Comparison of ENCODE assay signal across 1 cellular context in genomic region chr3:195271116-195271858, GRCh38.
TF ChIP-seq lines count a peak whose summit lies in the region.

TSS of gene XXYLT1 (minus strand) at chr3:195271159. CDS start at chr3:195271058, 101 bp downstream.

TF ChIP-seq in H1, 55 proteins besides CTCF, POLR2A, EP300 and RAD21:
- TF ChIP-seq JUND (IDR thresholded peaks at IDR 0.05; ENCODE audit: low read length) (no peak), POLR2AphosphoS5 (IDR thresholded peaks at IDR 0.05; ENCODE audit: low read depth, low read length) (peak; percentile 44; the same call in 1 of the 2 replicates), YY1 (IDR thresholded peaks at IDR 0.05; ENCODE audit: low read depth, low read length) (peak; percentile 96), CREB1 (IDR thresholded peaks at IDR 0.05) (0 out of 2 replicates have a peak, but pooled peaks have one; percentile 21), ATF2 (IDR thresholded peaks at IDR 0.05; ENCODE audit: low read length) (peak; percentile 53; the same call in 1 of the 2 replicates), KDM5A (IDR thresholded peaks at IDR 0.05; ENCODE audit: low read length) (no peak; the same call in 1 of the 2 replicates), E2F6 (IDR thresholded peaks at IDR 0.05) (peak; percentile 47; the same call in 1 of the 2 replicates), CTBP2 (IDR thresholded peaks at IDR 0.05; ENCODE audit: borderline replicate concordance, insufficient read depth, insufficient read length, low read length) (no peak), SP1 (IDR thresholded peaks at IDR 0.05; ENCODE audit: low read depth, low read length) (peak; percentile 75), USF2 (IDR thresholded peaks at IDR 0.05; ENCODE audit: low read length) (peak; percentile 63), GABPA (IDR thresholded peaks at IDR 0.05; ENCODE audit: borderline replicate concordance, insufficient read depth, low read length) (no peak), ATF3 (IDR thresholded peaks at IDR 0.05; ENCODE audit: insufficient read depth, low read depth, low read length) (0 out of 2 replicates have a peak, but pooled peaks have one; percentile 22), TAF1 (IDR thresholded peaks at IDR 0.05; ENCODE audit: low read depth, low read length) (peak; percentile 59), PHF8 (conservative IDR thresholded peaks at IDR 0.05; ENCODE audit: low read depth, low read length) (peak; percentile 80), EZH2 (IDR thresholded peaks at IDR 0.05; ENCODE audit: low read depth, low read length, severe bottlenecking) (no peak), RXRA (IDR thresholded peaks at IDR 0.05; ENCODE audit: insufficient read depth, low read depth, low read length) (no peak), MAFK (IDR thresholded peaks at IDR 0.05; ENCODE audit: low read depth, low read length) (no peak), SIN3A (conservative IDR thresholded peaks at IDR 0.05 in 1 of 2, IDR thresholded peaks at IDR 0.05 in 1 of 2; ENCODE audit: low read depth in 1 of 2, low read length in 2 of 2) (peak in 1 of 2 experiments; percentile 6; a peak in 1 of 4 replicates), SP4 (IDR thresholded peaks at IDR 0.05; ENCODE audit: low read length) (no peak; the same call in 1 of the 2 replicates), BACH1 (IDR thresholded peaks at IDR 0.05; ENCODE audit: low read length) (no peak; the same call in 1 of the 2 replicates), TAF7 (optimal IDR thresholded peaks at IDR 0.05; ENCODE audit: borderline replicate concordance, low read depth, low read length) (peak; percentile 1), ASH2L (IDR thresholded peaks at IDR 0.05; ENCODE audit: low read length) (peak; percentile 38), CEBPB (IDR thresholded peaks at IDR 0.05; ENCODE audit: low read depth, low read length) (no peak), FOSL1 (IDR thresholded peaks at IDR 0.05; ENCODE audit: insufficient read depth, low read depth, low read length) (peak; percentile 91), SIRT6 (IDR thresholded peaks at IDR 0.05; ENCODE audit: low read length) (no peak), TBP (IDR thresholded peaks at IDR 0.05; ENCODE audit: low read depth, low read length) (peak; percentile 17; the same call in 1 of the 2 replicates), GTF2F1 (IDR thresholded peaks at IDR 0.05; ENCODE audit: borderline replicate concordance, low read depth, low read length) (peak; percentile 38; the same call in 1 of the 2 replicates), EGR1 (IDR thresholded peaks at IDR 0.05; ENCODE audit: borderline replicate concordance, low read depth, low read length) (peak; percentile 34; the same call in 1 of the 2 replicates)
TF ChIP-seq in H1: peak in this region for 17.
